Comparison of ENCODE assay signal across 15 cellular contexts in genomic region chr6:82611751-82612150, GRCh38.
DNase-seq lines count a peak whose midpoint lies in the region; ATAC-seq, FAIRE-seq and TF ChIP-seq lines count a peak whose summit lies in the region.
"Had no signal": no experiment of that assay in that cellular context is flagged by ENCODE, and none has a peak within 500 bp of the region (broad histone marks: within the 10 kb centered on the region; RNA-seq: fewer than 3 reads in every experiment).

No MANE protein-coding gene starts in this region.

- H3K27ac Mint-ChIP-seq in brain (peak overlapping the region in 3 of 5 experiments; percentile 30 to 76 (median 64)), nephron (peak overlapping the region; percentile 62 to 85 (median 85))
- H3K27ac Mint-ChIP-seq: H9 had no signal

- H3K4me1 ChIP-seq in uterus, result no peaks in the 10 kb centered on the region

- H3K27me3 Mint-ChIP-seq in brain (no peaks in the 10 kb centered on the region), nephron (ENCODE audit: low read depth) (no peaks in the 10 kb centered on the region)
- H3K27me3 Mint-ChIP-seq: CD4-positive, CD25-positive, alpha-beta regulatory T cell had no signal

- no peaks in the 10 kb centered on the region for H3K27me3 ChIP-seq in uterus
- H3K27me3 ChIP-seq: BLaER1 treated with 17β-estradiol and CSF1 and Interleukin-3, amounts not matched to agents 10 nM and 100 nM had no signal

- intact Hi-C loops in uterus (cut with DNase I; ENCODE audit: low total_unique reads), result no loop called here

- H3K36me3 Mint-ChIP-seq in brain (no peaks in the 10 kb centered on the region), nephron (ENCODE audit: low read depth) (no peaks in the 10 kb centered on the region)
- H3K36me3 Mint-ChIP-seq: CD4-positive, CD25-positive, alpha-beta regulatory T cell had no signal

- TF ChIP-seq CTCF in brain (conservative IDR thresholded peaks at IDR 0.05) (no peak), nephron (IDR thresholded peaks at IDR 0.05; ENCODE audit: unreplicated experiment in 3 of 3) (no peak), uterus (IDR thresholded peaks at IDR 0.05) (no peak)

- H3K9me3 Mint-ChIP-seq in brain (peaks cover 0 to 2% (median 0%) of the 10 kb centered on the region in 5 experiments), nephron (no peaks in the 10 kb centered on the region)
- H3K9me3 Mint-ChIP-seq: H9 had no signal

- no peaks in the 10 kb centered on the region for H3K9me3 ChIP-seq in uterus
- H3K9me3 ChIP-seq: BLaER1 treated with 17β-estradiol and CSF1 and Interleukin-3, amounts not matched to agents 10 nM and 100 nM had no signal

- no peak for ATAC-seq in GM18498 (IDR thresholded peaks at IDR 0.05; ENCODE audit: unreplicated experiment)
- ATAC-seq: GM12878, HepG2 had no signal

- no peak overlapping the region for H3K4me3 ChIP-seq in uterus
- H3K4me3 ChIP-seq: BLaER1 treated with 17β-estradiol and CSF1 and Interleukin-3, amounts not matched to agents 10 nM and 100 nM; GM12878 had no signal

- peak; percentile 13 for DNase-seq in HT1080 (ENCODE audit: low read depth)
- no peak for DNase-seq in uterus
- no peak for DNase-seq in NCI-H2029 treated with DMSO at 0.1 percent for 48 hours (lab: John Stamatoyannopoulos, UW)
- no peak for DNase-seq in GM19239 (ENCODE audit: insufficient read length, low spot score)
- DNase-seq: ACHN; CD4-positive, CD25-positive, alpha-beta regulatory T cell; GOT3; H9 had no signal

- no peak for FAIRE-seq in GM19239 (lab: Jason Lieb, UNC)
- FAIRE-seq: GM12878, HepG2, HTR-8/SVneo had no signal

- no peaks in the 10 kb centered on the region for H3K36me3 ChIP-seq in uterus
- H3K36me3 ChIP-seq: BLaER1 treated with 17β-estradiol and CSF1 and Interleukin-3, amounts not matched to agents 10 nM and 100 nM had no signal

- H3K4me1 Mint-ChIP-seq in brain (peaks cover 53% of the 10 kb centered on the region), nephron (peaks cover 57% of the 10 kb centered on the region)
- H3K4me1 Mint-ChIP-seq: CD4-positive, CD25-positive, alpha-beta regulatory T cell had no signal

- no peak for TF ChIP-seq POLR2A in uterus (IDR thresholded peaks at IDR 0.05)

- H3K4me3 Mint-ChIP-seq in brain (no peak overlapping the region), nephron (peak overlapping the region in 1 of 3 experiments; percentile 24)
- H3K4me3 Mint-ChIP-seq: CD4-positive, CD25-positive, alpha-beta regulatory T cell; H9 had no signal

- H3K27ac ChIP-seq in uterus, result no peak overlapping the region
- H3K27ac ChIP-seq: BLaER1 treated with 17β-estradiol and CSF1 and Interleukin-3, amounts not matched to agents 10 nM and 100 nM had no signal
